Comparison of ENCODE assay signal across 25 cellular contexts in genomic region chr12:116096874-116097273, GRCh38.
DNase-seq lines count a peak whose midpoint lies in the region; ATAC-seq, FAIRE-seq and TF ChIP-seq lines count a peak whose summit lies in the region.
"Had no signal": no experiment of that assay in that cellular context is flagged by ENCODE, and none has a peak within 500 bp of the region (broad histone marks: within the 10 kb centered on the region; RNA-seq: fewer than 3 reads in every experiment).

No MANE protein-coding gene starts in this region.

- POLR2A ChIA-PET in HepG2 (lab: Yijun Ruan, JAX) (no interaction called here), K562 (lab: Yijun Ruan, JAX) (no interaction called here)

- in situ Hi-C loops in HepG2 (cut with HindIII; ENCODE audit: extremely low pct_ligation_motif_present, low pct_unique_long_range_greater_than_20kb): no loop called here
- in situ Hi-C loops in K562 (cut with MboI): no loop called here

- H3K4me3 ChIP-seq in HepG2 (replicated peaks in 1 of 3; ENCODE audit: insufficient read depth in 1 of 3, low read depth in 2 of 3, low read length in 3 of 3) (no peak overlapping the region), right lobe of liver (no peak overlapping the region), K562 (no peak overlapping the region)
- H3K4me3 ChIP-seq: A549, BLaER1, GM12878 had no signal

- DNase-seq in HepG2 (ENCODE audit: low spot score) (no peak), right lobe of liver (no peak), MV-4-11 (lab: John Stamatoyannopoulos, UW) (peak; percentile 21), K562 (ENCODE audit: extremely low read depth in 1 of 4, low spot score in 3 of 4) (no peak), pons (ENCODE audit: low spot score) (no peak), RCC 7860 (ENCODE audit: low spot score) (no peak)
- no peak for DNase-seq in stimulated activated naive CD4-positive, alpha-beta T cell treated with Interleukin-2 at 50 U/mL for 16 hours (lab: John Stamatoyannopoulos, UW)
- DNase-seq: BE2C; C1 segment of cervical spinal cord; CD4-positive, alpha-beta memory T cell; CD4-positive, CD25-positive, alpha-beta regulatory T cell; CD8-positive, alpha-beta memory T cell; COR-L47; DMS 273 treated with DMSO at 0.1 percent for 48 hours; DMS153; DMS53; DMS79; DND-41; EL; GDM1 had no signal

- TF ChIP-seq RAD21 in HepG2 (CRISPR knock-in tag; IDR thresholded peaks at IDR 0.05) (no peak), K562 (CRISPR knock-in tag; conservative IDR thresholded peaks at IDR 0.05 in 1 of 2, IDR thresholded peaks at IDR 0.05 in 1 of 2) (no peak)

- TF ChIP-seq EP300 in HepG2 (IDR thresholded peaks at IDR 0.05; ENCODE audit: low read depth in 2 of 2, low read length in 2 of 2) (no peak), HepG2 (CRISPR knock-in tag; IDR thresholded peaks at IDR 0.05; ENCODE audit: borderline replicate concordance) (no peak), K562 (IDR thresholded peaks at IDR 0.05; ENCODE audit: low read length) (no peak)

- no peak overlapping the region for H2AFZ ChIP-seq in HepG2 (ENCODE audit: low read length)
- no peak overlapping the region for H2AFZ ChIP-seq in K562 (ENCODE audit: low read depth, low read length)

- H3K27ac ChIP-seq in HepG2 (ENCODE audit: extremely low read length, insufficient read depth, low read length) (no peak overlapping the region), right lobe of liver (no peak overlapping the region), K562 (ENCODE audit: extremely low read depth, low read depth, low read length) (no peak overlapping the region)
- H3K27ac ChIP-seq: 22Rv1, A549, BLaER1 had no signal

- ATAC-seq in HepG2 (no peak), right lobe of liver (no peak), K562 (no peak)
- ATAC-seq: A549, GM12878 had no signal

- H4K20me1 ChIP-seq in HepG2 (ENCODE audit: insufficient read depth, low read length) (no peaks in the 10 kb centered on the region), K562 (replicated peaks; ENCODE audit: control insufficient read depth, insufficient read depth, low read length) (no peaks in the 10 kb centered on the region; the same call in 1 of the 2 replicates)

- H3K4me2 ChIP-seq in HepG2 (ENCODE audit: low read depth, low read length) (no peak overlapping the region), K562 (ENCODE audit: insufficient read depth, low read length) (no peak overlapping the region)
- H3K4me2 ChIP-seq: A549, BLaER1 had no signal

- peaks cover 2% of the 10 kb centered on the region for H3K79me2 ChIP-seq in HepG2 (ENCODE audit: insufficient read depth, low read length)
- H3K79me2 ChIP-seq in K562 (ENCODE audit: control insufficient read depth, insufficient read depth, low read length): peaks cover 82% of the 10 kb centered on the region

- WGBS in HepG2 (ENCODE audit: low lambda C conversion rate): 99% methylated on average over 5 of the region's 5 CpGs
- WGBS in right lobe of liver (ENCODE audit: insufficient coverage, low coverage, low lambda C conversion rate, missing lambda C conversion rate): 90% methylated on average over 5 of the region's 5 CpGs
- WGBS in K562 (ENCODE audit: insufficient coverage, low coverage, missing lambda C conversion rate): over 99% methylated on average over 5 of the region's 5 CpGs

- FAIRE-seq in HepG2 (lab: Jason Lieb, UNC) (no peak), K562 (lab: Jason Lieb, UNC) (no peak), RCC 7860 (lab: Jason Lieb, UNC) (no peak)
- FAIRE-seq: A549, GM12878, GM18507 had no signal

- H3K36me3 ChIP-seq in HepG2 (replicated peaks in 1 of 2; ENCODE audit: control insufficient read depth in 1 of 2, insufficient read depth in 2 of 2, low read length in 2 of 2) (no peaks in the 10 kb centered on the region; a peak in 1 of 5 replicates), right lobe of liver (no peaks in the 10 kb centered on the region), K562 (ENCODE audit: control insufficient read depth, insufficient read depth, low read length) (peaks cover 11% of the 10 kb centered on the region)
- H3K36me3 ChIP-seq: BE2C had no signal

- no peaks in the 10 kb centered on the region for H3K9me3 ChIP-seq in HepG2 (ENCODE audit: low read length)
- H3K9me3 ChIP-seq in right lobe of liver: no peaks in the 10 kb centered on the region
- no peaks in the 10 kb centered on the region for H3K9me3 ChIP-seq in K562 (replicated peaks; ENCODE audit: control insufficient read depth, insufficient read depth, low read depth, low read length)
- H3K9me3 ChIP-seq: A549, BE2C, BLaER1 had no signal

- H3K4me1 ChIP-seq in HepG2 (ENCODE audit: insufficient read depth, low read length) (peaks cover 14% of the 10 kb centered on the region), right lobe of liver (no peaks in the 10 kb centered on the region), K562 (replicated peaks in 1 of 2; ENCODE audit: control insufficient read depth in 2 of 2, insufficient read depth in 2 of 2, low read length in 2 of 2) (peaks cover 2 to 6% of the 10 kb centered on the region in 2 experiments; a peak in 2 of 5 replicates)
- H3K4me1 ChIP-seq: BLaER1 had no signal

- intact Hi-C loops in HepG2 (cut with micrococcal nuclease; ENCODE audit: unreplicated experiment): no loop called here
- intact Hi-C loops in right lobe of liver (cut with DNase I): no loop called here
- intact Hi-C loops in K562 (cut with micrococcal nuclease): no loop called here

- H3K9me1 ChIP-seq in K562 (ENCODE audit: control insufficient read depth, insufficient read depth, low read length): no peaks in the 10 kb centered on the region

- TF ChIP-seq CTCF in HepG2 (CRISPR knock-in tag; IDR thresholded peaks at IDR 0.05) (no peak), right lobe of liver (IDR thresholded peaks at IDR 0.05) (no peak), K562 (IDR thresholded peaks at IDR 0.05 in 2 of 3, conservative IDR thresholded peaks at IDR 0.05 in 1 of 3; ENCODE audit: insufficient read depth in 2 of 3, low read depth in 1 of 3, low read length in 3 of 3) (no peak)

- H3K27me3 ChIP-seq in HepG2 (ENCODE audit: control insufficient read depth in 1 of 2, insufficient read depth in 2 of 2, low read length in 2 of 2): no peaks in the 10 kb centered on the region
- no peaks in the 10 kb centered on the region for H3K27me3 ChIP-seq in right lobe of liver
- H3K27me3 ChIP-seq in K562 (ENCODE audit: control insufficient read depth in 2 of 2, insufficient read depth in 2 of 2, low read length in 2 of 2): no peaks in the 10 kb centered on the region
- H3K27me3 ChIP-seq: BE2C, BLaER1 had no signal

- no TSS peak for BruUV-seq in HepG2 (replicated peaks; lab: Mats Ljungman, UMichigan)
- BruUV-seq in K562 (replicated peaks; lab: Mats Ljungman, UMichigan): no TSS peak

- CTCF ChIA-PET in HepG2 (lab: Yijun Ruan, JAX; ENCODE audit: low intra/inter-chr PET ratio, low total read pairs) (no interaction called here), K562 (lab: Yijun Ruan, JAX; ENCODE audit: low intra/inter-chr PET ratio) (no interaction called here)

- TF ChIP-seq POLR2A in HepG2 (IDR thresholded peaks at IDR 0.05; ENCODE audit: insufficient read depth in 1 of 2, low read depth in 2 of 2, low read length in 2 of 2) (no peak), right lobe of liver (IDR thresholded peaks at IDR 0.05) (no peak), K562 (conservative IDR thresholded peaks at IDR 0.05) (no peak)

- H3K9ac ChIP-seq in HepG2 (ENCODE audit: insufficient read depth, low read depth, low read length): no peak overlapping the region
- H3K9ac ChIP-seq in K562 (ENCODE audit: insufficient read depth in 1 of 2, low read depth in 2 of 2, low read length in 2 of 2): no peak overlapping the region
- H3K9ac ChIP-seq: BLaER1 had no signal

TF ChIP-seq in HepG2, 621 proteins besides CTCF, POLR2A, EP300 and RAD21 (continues in another document):
- no peak for TF ChIP-seq NRL (CRISPR knock-in tag; IDR thresholded peaks at IDR 0.05; ENCODE audit: borderline replicate concordance)
- no peak for TF ChIP-seq SMAD3 (CRISPR knock-in tag; IDR thresholded peaks at IDR 0.05)
- TF ChIP-seq, protein P1, sequence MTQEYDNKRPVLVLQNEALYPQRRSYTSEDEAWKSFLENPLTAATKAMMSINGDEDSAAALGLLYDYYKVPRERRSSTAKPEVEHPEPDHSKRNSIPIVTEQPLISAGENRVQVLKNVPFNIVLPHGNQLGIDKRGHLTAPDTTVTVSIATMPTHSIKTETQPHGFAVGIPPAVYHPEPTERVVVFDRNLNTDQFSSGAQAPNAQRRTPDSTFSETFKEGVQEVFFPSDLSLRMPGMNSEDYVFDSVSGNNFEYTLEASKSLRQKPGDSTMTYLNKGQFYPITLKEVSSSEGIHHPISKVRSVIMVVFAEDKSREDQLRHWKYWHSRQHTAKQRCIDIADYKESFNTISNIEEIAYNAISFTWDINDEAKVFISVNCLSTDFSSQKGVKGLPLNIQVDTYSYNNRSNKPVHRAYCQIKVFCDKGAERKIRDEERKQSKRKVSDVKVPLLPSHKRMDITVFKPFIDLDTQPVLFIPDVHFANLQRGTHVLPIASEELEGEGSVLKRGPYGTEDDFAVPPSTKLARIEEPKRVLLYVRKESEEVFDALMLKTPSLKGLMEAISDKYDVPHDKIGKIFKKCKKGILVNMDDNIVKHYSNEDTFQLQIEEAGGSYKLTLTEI (CRISPR knock-in tag; conservative IDR thresholded peaks at IDR 0.05): no peak
- TF ChIP-seq ZBTB3 (CRISPR knock-in tag; IDR thresholded peaks at IDR 0.05; ENCODE audit: borderline replicate concordance, low read depth): no peak

TF ChIP-seq in K562, 482 proteins besides CTCF, POLR2A, EP300 and RAD21 (continues in another document):
- TF ChIP-seq ZNF347 (CRISPR knock-in tag; IDR thresholded peaks at IDR 0.05; ENCODE audit: low read depth) (no peak), FOXJ2 (tag; IDR thresholded peaks at IDR 0.05) (no peak), TEAD2 (tag; IDR thresholded peaks at IDR 0.05) (no peak)
- TF ChIP-seq, protein P2, sequence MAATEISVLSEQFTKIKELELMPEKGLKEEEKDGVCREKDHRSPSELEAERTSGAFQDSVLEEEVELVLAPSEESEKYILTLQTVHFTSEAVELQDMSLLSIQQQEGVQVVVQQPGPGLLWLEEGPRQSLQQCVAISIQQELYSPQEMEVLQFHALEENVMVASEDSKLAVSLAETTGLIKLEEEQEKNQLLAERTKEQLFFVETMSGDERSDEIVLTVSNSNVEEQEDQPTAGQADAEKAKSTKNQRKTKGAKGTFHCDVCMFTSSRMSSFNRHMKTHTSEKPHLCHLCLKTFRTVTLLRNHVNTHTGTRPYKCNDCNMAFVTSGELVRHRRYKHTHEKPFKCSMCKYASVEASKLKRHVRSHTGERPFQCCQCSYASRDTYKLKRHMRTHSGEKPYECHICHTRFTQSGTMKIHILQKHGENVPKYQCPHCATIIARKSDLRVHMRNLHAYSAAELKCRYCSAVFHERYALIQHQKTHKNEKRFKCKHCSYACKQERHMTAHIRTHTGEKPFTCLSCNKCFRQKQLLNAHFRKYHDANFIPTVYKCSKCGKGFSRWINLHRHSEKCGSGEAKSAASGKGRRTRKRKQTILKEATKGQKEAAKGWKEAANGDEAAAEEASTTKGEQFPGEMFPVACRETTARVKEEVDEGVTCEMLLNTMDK (IDR thresholded peaks at IDR 0.05; ENCODE audit: borderline replicate concordance, insufficient read depth, low read depth, low read length, poor library complexity, severe bottlenecking): no peak

Comparison
In these comparisons a context has a peak if more than half of its experiments do, and no peak if none do; other contexts are left out.
1. Of the 241 proteins assayed by ChIP-seq in both HepG2 and K562: peak only in HepG2: none; only in K562: CEBPG; in both: CEBPB; in neither: 238; mixed calls (peak in some experiments, not most) for 1.